ENCODE assay signal across 13 cellular contexts in the genomic region with DNA sequence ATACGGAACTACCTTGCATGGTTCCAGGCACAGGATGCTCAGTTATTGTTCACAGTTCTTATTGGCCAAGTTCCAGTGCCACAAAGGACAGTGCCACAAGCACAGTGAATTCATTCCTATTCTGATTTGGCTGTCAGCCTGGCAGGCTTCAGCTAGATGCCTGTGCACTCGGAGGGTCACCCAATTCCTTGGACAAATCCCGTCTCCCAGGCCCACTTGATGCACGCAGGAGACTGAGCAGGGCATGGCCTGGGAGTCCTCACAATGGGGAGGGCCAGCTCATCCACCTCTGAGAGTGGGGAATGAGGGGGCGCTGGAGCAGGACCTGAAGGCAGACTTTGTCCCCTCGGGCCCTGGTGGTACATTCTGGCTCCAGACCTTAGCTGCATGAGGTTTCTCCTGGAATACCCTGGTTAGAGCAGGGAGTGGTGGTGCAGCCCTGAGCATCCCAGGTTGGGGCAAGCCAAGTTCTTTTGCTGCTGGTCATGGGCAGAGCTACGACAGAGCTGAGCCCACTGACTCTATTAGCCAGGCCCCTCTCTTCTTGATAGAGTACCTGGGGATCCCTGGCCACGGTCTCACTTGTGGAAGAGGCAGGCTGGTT. TPM values are rescaled to one million over a fixed set of nuclear protein-coding genes. Genes with fewer than 3 reads are reported as not detected.
A peak's percentile ranks its signal among the peaks of the same experiment; 100 is the strongest.
DNase-seq lines count a peak whose midpoint lies in the region; ATAC-seq and TF ChIP-seq lines count a peak whose summit lies in the region.
"Had no signal": no experiment of that assay in that cellular context is flagged by ENCODE, and none has a peak within 500 bp of the region (broad histone marks: within the 10 kb centered on the region; RNA-seq: fewer than 3 reads in every experiment).

No MANE protein-coding gene starts in this region.

- H3K27me3 ChIP-seq in AG04450 (ENCODE audit: control insufficient read depth, insufficient read depth, low read length) (no peaks in the 10 kb centered on the region), RWPE2 (ENCODE audit: insufficient read depth, poor library complexity, severe bottlenecking) (no peaks in the 10 kb centered on the region), gastroesophageal sphincter (no peaks in the 10 kb centered on the region)

- H3K36me3 ChIP-seq in RWPE2 (ENCODE audit: low read depth) (peaks cover 42% of the 10 kb centered on the region), gastroesophageal sphincter (peaks cover 0 to 40% of the 10 kb centered on the region in 2 donors)

- WGBS in gastroesophageal sphincter (ENCODE audit: low coverage in 1 of 2), 2 donors, result 85 to 92% methylated on average over 3 to 4 of the region's 8 CpGs

- TF ChIP-seq EP300 in gastroesophageal sphincter (IDR thresholded peaks at IDR 0.05), result no peak

- DNase-seq in AG04450 (ENCODE audit: low read depth, low spot score) (no peak), RWPE2 (ENCODE audit: low spot score) (no peak), pons (ENCODE audit: low spot score) (peak; percentile 38), NOMO-1 treated with dmso at 0.1 percent for 144 hours (lab: John Stamatoyannopoulos, UW; ENCODE audit: unreplicated experiment) (no peak), SK-N-DZ (ENCODE audit: low spot score) (no peak), activated gamma-delta T cell treated with Interleukin-2 at 50 U/mL for 16 hours (no peak)
- no peak for DNase-seq in activated CD8-positive, alpha-beta memory T cell treated with anti-CD3 and anti-CD28 coated beads for 24 hours
- DNase-seq: AML-193, kidney, NCI-H1417 treated with DMSO at 0.1 percent for 48 hours, NCI-H524 treated with DMSO at 0.1 percent for 48 hours, RPMI8226 had no signal

- no peak for ATAC-seq in RWPE2 (ENCODE audit: low read depth)
- no peak for ATAC-seq in gastroesophageal sphincter

- H3K27ac ChIP-seq in AG04450 (ENCODE audit: low read depth, low read length) (peak overlapping the region; percentile 77), RWPE2 (ENCODE audit: poor library complexity, severe bottlenecking) (peak overlapping the region; percentile 41), gastroesophageal sphincter (peak overlapping the region in 3 of 4 donors; percentile 21 to 70 (median 42))

- POLR2A ChIA-PET in AG04450 (lab: Yijun Ruan, JAX), result interaction anchor here (0.6 to 3.1 kb wide), 4 partner anchors 12 to 961 kb away, joined by 3 to 14 read pairs (median 9); a partner anchor contains a TSS

- CTCF ChIA-PET in AG04450 (lab: Charles Lee), result interaction anchor here (2.4 kb wide), 1 partner anchor 89 kb away, joined by 10 read pairs; a partner anchor contains a TSS

- H3K4me3 ChIP-seq in AG04450 (ENCODE audit: low read depth, low read length), result no peak overlapping the region
- H3K4me3 ChIP-seq in RWPE2 (ENCODE audit: severe bottlenecking), result no peak overlapping the region
- H3K4me3 ChIP-seq in gastroesophageal sphincter, result no peak overlapping the region

- no peaks in the 10 kb centered on the region; the same call in 1 of the 2 replicates for H3K9me3 ChIP-seq in AG04450 (ENCODE audit: control insufficient read depth, insufficient read depth, low read length)
- no peaks in the 10 kb centered on the region for H3K9me3 ChIP-seq in RWPE2 (ENCODE audit: severe bottlenecking)
- H3K9me3 ChIP-seq in gastroesophageal sphincter, result no peaks in the 10 kb centered on the region

- TF ChIP-seq POLR2A in gastroesophageal sphincter (IDR thresholded peaks at IDR 0.05), result no peak

- no peak for TF ChIP-seq CTCF in AG04450 (IDR thresholded peaks at IDR 0.05; ENCODE audit: low read depth, low read length)
- no peak for TF ChIP-seq CTCF in RWPE2 (IDR thresholded peaks at IDR 0.05; ENCODE audit: poor library complexity, severe bottlenecking)
- no peak for TF ChIP-seq CTCF in gastroesophageal sphincter (IDR thresholded peaks at IDR 0.05)

- H3K4me1 ChIP-seq in RWPE2 (ENCODE audit: insufficient read depth, poor library complexity, severe bottlenecking), result no peaks in the 10 kb centered on the region
- peaks cover 0 to 11% (median 3%) of the 10 kb centered on the region in 3 donors for H3K4me1 ChIP-seq in gastroesophageal sphincter

RNA-seq across cellular contexts. Expression of a gene that starts 41.4 kb away (rescaled TPM):
- polyA plus RNA-seq in AG04450 (2011; rRNA removed), result 10.0 and 13.7 TPM in 2 replicates
- 9.6 and 11.8 TPM in 2 replicates for polyA minus RNA-seq in AG04450 (2011; rRNA and poly(A)+ RNA removed)
- total RNA-seq in gastroesophageal sphincter, result 10 to 100 TPM in 3 of 4 donors, 1 to 10 TPM in 1; 8.6 to 20.9 (median 14.3) TPM
- 63.0 and 67.7 TPM in 2 replicates for polyA plus RNA-seq in SK-N-DZ (2014; cell fraction: cytosol; rRNA removed)
- 42.0 and 47.7 TPM in 2 replicates for polyA plus RNA-seq in SK-N-DZ (2014; cell fraction: nucleus; rRNA removed)

RNA-seq across cellular contexts. Expression of a gene that starts 41.8 kb away (rescaled TPM):
- polyA plus RNA-seq in AG04450 (2011; rRNA removed), result 88.2 and 101 TPM in 2 replicates
- 23.1 and 23.5 TPM in 2 replicates for polyA minus RNA-seq in AG04450 (2011; rRNA and poly(A)+ RNA removed)
- total RNA-seq in gastroesophageal sphincter, result 10 to 100 TPM; 23.8 to 48.5 (median 26.2) TPM
- 32.5 and 34.5 TPM in 2 replicates for polyA plus RNA-seq in SK-N-DZ (2014; cell fraction: cytosol; rRNA removed)
- 72.4 and 77.7 TPM in 2 replicates for polyA plus RNA-seq in SK-N-DZ (2014; cell fraction: nucleus; rRNA removed)

RNA-seq across cellular contexts. Expression of a gene that starts 56.6 kb away (rescaled TPM):
- polyA plus RNA-seq in AG04450 (2011; rRNA removed), result 73.2 and 80.5 TPM in 2 replicates
- 26.4 and 29.2 TPM in 2 replicates for polyA minus RNA-seq in AG04450 (2011; rRNA and poly(A)+ RNA removed)
- 10 to 100 TPM in 3 of 4 donors, 1 to 10 TPM in 1; 8.2 to 26.0 (median 19.6) TPM for total RNA-seq in gastroesophageal sphincter
- 53.0 and 58.4 TPM in 2 replicates for polyA plus RNA-seq in SK-N-DZ (2014; cell fraction: cytosol; rRNA removed)
- 61.1 and 63.0 TPM in 2 replicates for polyA plus RNA-seq in SK-N-DZ (2014; cell fraction: nucleus; rRNA removed)

RNA-seq across cellular contexts. Expression of a gene that starts 59.0 kb away (rescaled TPM):
- polyA plus RNA-seq in AG04450 (2011; rRNA removed), result 10.0 and 11.3 TPM in 2 replicates
- polyA minus RNA-seq in AG04450 (2011; rRNA and poly(A)+ RNA removed), result 18.7 and 19.5 TPM in 2 replicates
- 10 to 100 TPM in 3 of 4 donors, 1 to 10 TPM in 1; 7.2 to 13.7 (median 11.3) TPM for total RNA-seq in gastroesophageal sphincter
- polyA plus RNA-seq in SK-N-DZ (2014; cell fraction: cytosol; rRNA removed), result 19.4 and 24.0 TPM in 2 replicates
- 22.1 and 36.5 TPM in 2 replicates for polyA plus RNA-seq in SK-N-DZ (2014; cell fraction: nucleus; rRNA removed)
